In genomic region chr5:135107101-135107500, GRCh38 we compare ENCODE assay signal across 1 cellular context.
TF ChIP-seq lines count a peak whose summit lies in the region.

No MANE protein-coding gene starts in this region.

TF ChIP-seq in GM23338, 12 proteins besides CTCF, POLR2A, EP300 and RAD21:
- no peak for TF ChIP-seq ZNF114 (CRISPR knock-in tag; IDR thresholded peaks at IDR 0.05)
- TF ChIP-seq NANOG (IDR thresholded peaks at IDR 0.05; ENCODE audit: borderline replicate concordance): no peak
